Comparison of ENCODE assay signal across 18 cellular contexts in genomic region chrX:130848763-130849162, GRCh38. TPM values are rescaled to one million over a fixed set of nuclear protein-coding genes. Genes with fewer than 3 reads are reported as not detected.
DNase-seq lines count a peak whose midpoint lies in the region; ATAC-seq, FAIRE-seq and TF ChIP-seq lines count a peak whose summit lies in the region.
"Had no signal": no experiment of that assay in that cellular context is flagged by ENCODE, and none has a peak within 500 bp of the region (broad histone marks: within the 10 kb centered on the region; RNA-seq: fewer than 3 reads in every experiment).

No MANE protein-coding gene starts in this region.

- ATAC-seq in GM19463 (IDR thresholded peaks at IDR 0.05; ENCODE audit: unreplicated experiment) (peak; percentile 72), HG02763 (IDR thresholded peaks at IDR 0.05; ENCODE audit: unreplicated experiment) (peak; percentile 83), HG03460 (IDR thresholded peaks at IDR 0.05; ENCODE audit: unreplicated experiment) (peak; percentile 68)
- ATAC-seq: gastroesophageal sphincter, left cardiac atrium had no signal

- no peak overlapping the region for H3K27ac ChIP-seq in coronary artery
- H3K27ac ChIP-seq: gastroesophageal sphincter, tibial artery had no signal

- TF ChIP-seq POLR2A in GM12891 (IDR thresholded peaks at IDR 0.05; ENCODE audit: low read depth, low read length) = no peak

- no peak overlapping the region for H3K4me3 ChIP-seq in coronary artery
- H3K4me3 ChIP-seq: gastroesophageal sphincter, tibial artery had no signal

- peak; percentile 88 for FAIRE-seq in GM12891 (lab: Jason Lieb, UNC)
- FAIRE-seq: TTC549 had no signal

- TF ChIP-seq CTCF in coronary artery (IDR thresholded peaks at IDR 0.05) = no peak

- DNase-seq in GM12891 (ENCODE audit: insufficient read length, low spot score) = no peak
- DNase-seq in AML-193 (lab: John Stamatoyannopoulos, UW) = no peak
- DNase-seq in nucleus accumbens (lab: John Stamatoyannopoulos, UW) = no peak
- DNase-seq in dedifferentiated amniotic fluid mesenchymal stem cell (ENCODE audit: extremely low spot score) = no peak
- no peak for DNase-seq in coronary artery (ENCODE audit: low spot score)
- DNase-seq: activated CD8-positive, alpha-beta memory T cell treated with anti-CD3 and anti-CD28 coated beads, Interleukin-2, amount 50 U/mL, for 48 hours; anterior cingulate cortex; DMS53; effector memory CD4-positive, alpha-beta T cell; left cardiac atrium; NCI-H1048; NCI-H510A treated with DMSO at 0.1 percent for 48 hours; tibial artery had no signal

TF ChIP-seq in GM12891, 5 proteins besides CTCF, POLR2A, EP300 and RAD21:
- TF ChIP-seq SPI1 (IDR thresholded peaks at IDR 0.05; ENCODE audit: low read depth, low read length) (no peak), TAF1 (IDR thresholded peaks at IDR 0.05; ENCODE audit: low read depth, low read length) (no peak), PAX5 (IDR thresholded peaks at IDR 0.05; ENCODE audit: insufficient read depth, low read length, severe bottlenecking) (no peak), POU2F2 (IDR thresholded peaks at IDR 0.05; ENCODE audit: low read depth, low read length) (no peak), POLR2AphosphoS5 (IDR thresholded peaks at IDR 0.05; ENCODE audit: low read depth, low read length) (no peak)
TF ChIP-seq in GM12891: peak in this region for 0.

RNA-seq across cellular contexts. Expression of gene ENOX2, which starts 54.2 kb away (rescaled TPM):
- 2.8 TPM for polyA plus RNA-seq in GM12891 (2012; ENCODE audit: low read depth, missing spikeins)
